ENCODE assay signal across 26 cellular contexts in the genomic region with DNA sequence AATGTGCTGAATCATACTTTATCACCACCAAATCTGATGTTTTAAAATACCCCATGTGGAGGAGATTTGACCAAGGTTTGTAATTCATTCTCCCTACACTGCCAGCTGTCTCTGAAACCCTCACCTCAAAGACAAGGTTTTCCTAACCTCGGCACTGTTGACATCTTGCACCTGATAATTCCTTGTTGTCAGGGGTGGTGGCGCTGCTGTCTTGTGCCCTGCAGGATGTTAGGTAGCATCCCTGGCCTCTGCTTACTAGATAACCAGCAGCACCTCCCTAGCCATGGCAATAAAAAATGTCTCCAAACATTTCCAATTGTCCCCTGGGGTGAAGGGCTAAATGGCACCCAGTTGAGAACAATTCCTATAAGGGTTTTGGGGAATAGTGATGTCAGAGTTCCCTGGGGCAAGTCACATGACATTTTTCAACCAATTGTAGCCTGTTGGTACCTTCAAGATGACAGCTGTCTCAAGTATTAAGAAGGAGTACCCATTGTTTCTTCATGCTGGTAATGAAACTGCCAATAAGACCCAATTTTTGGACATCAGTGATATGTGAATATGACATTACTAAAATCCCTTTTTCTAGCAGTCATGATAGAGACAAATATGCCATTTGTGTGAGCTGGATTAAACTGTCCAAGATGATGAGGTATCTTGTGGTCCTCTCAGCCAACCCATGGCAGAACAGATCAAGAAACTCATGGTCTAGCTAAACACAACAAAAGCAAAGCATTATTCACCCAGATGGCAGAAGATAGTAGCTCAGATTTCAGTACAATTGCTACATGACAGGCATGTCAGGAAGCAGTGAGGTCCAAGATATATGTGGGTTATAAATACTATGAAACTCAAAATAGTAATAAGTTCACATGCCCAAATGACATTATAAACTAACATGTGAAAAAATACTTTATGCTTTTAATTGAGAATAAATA.
"Had no signal": no experiment of that assay in that cellular context is flagged by ENCODE, and none has a peak within 500 bp of the region (broad histone marks: within the 10 kb centered on the region; RNA-seq: fewer than 3 reads in every experiment).

No MANE protein-coding gene starts in this region.

- H3K4me1 ChIP-seq: foreskin keratinocyte, heart left ventricle, right lobe of liver had no signal

- ATAC-seq: esophagus mucosa; foreskin keratinocyte; heart left ventricle; mucosa of descending colon; natural killer cell treated with Interleukin-12 subunit alpha and Interleukin-12 subunit beta and Interleukin-15 and Interleukin-18, amount 100 ng/mL, for 72 hours; right lobe of liver; stimulated activated effector memory CD8-positive, alpha-beta T cell treated with anti-CD3 and anti-CD28 coated beads, Interleukin-12 subunit alpha, Interleukin-12 subunit beta, amount 100 ng/mL, for 72 hours had no signal

- H3K27ac ChIP-seq: foreskin keratinocyte, heart left ventricle, left ventricle myocardium inferior, right lobe of liver, skin epidermis, thoracic aorta had no signal

- DNase-seq: activated CD4-positive, alpha-beta T cell treated with anti-CD3 and anti-CD28 coated beads for 4 hours; activated CD4-positive, alpha-beta T cell treated with anti-CD3 and anti-CD28 coated beads, Interleukin-2, amount 50 U/mL, for 4 hours; activated CD8-positive, alpha-beta memory T cell treated with anti-CD3 and anti-CD28 coated beads for 24 hours; activated effector memory CD4-positive, alpha-beta T cell treated with anti-CD3 and anti-CD28 coated beads, Interleukin-2, amount 50 U/mL, for 16 hours; activated naive CD4-positive, alpha-beta T cell treated with anti-CD3 and anti-CD28 coated beads for 36 hours; activated naive CD8-positive, alpha-beta T cell treated with anti-CD3 and anti-CD28 coated beads, Interleukin-2, amount 10 ng/mL, durations not matched to agents 7 days and 5 days; activated T-cell treated with anti-CD3 and anti-CD28 coated beads, Interleukin-2, amount 50 U/mL, for 1 hour; amniotic stem cell; caudate nucleus; cortex of kidney; foreskin keratinocyte; heart left ventricle; kidney glomerular epithelial cell; left ventricle myocardium inferior; mucosa of descending colon; posterior cingulate gyrus; right lobe of liver; stimulated activated CD4-positive, alpha-beta T cell treated with anti-CD3 and anti-CD28 coated beads, Interleukin-12 subunit alpha, Interleukin-12 subunit beta, amount 100 ng/mL, for 4 hours; stimulated activated CD4-positive, alpha-beta T cell treated with anti-CD3 and anti-CD28 coated beads, Interleukin-4, amount 100 ng/mL, for 24 hours; trophoblast cell had no signal

- H3K9me3 ChIP-seq: heart left ventricle, left ventricle myocardium inferior, mucosa of descending colon, right lobe of liver, thoracic aorta had no signal

- H3K36me3 ChIP-seq: heart left ventricle, left ventricle myocardium inferior, right lobe of liver, thoracic aorta had no signal

- H3K4me3 ChIP-seq: heart left ventricle, left ventricle myocardium inferior, lung, mucosa of descending colon, right lobe of liver, skin epidermis, thoracic aorta had no signal

- H3K27me3 ChIP-seq: heart left ventricle, right lobe of liver had no signal
